ENCODE assay signal across 29 cellular contexts in the genomic region with DNA sequence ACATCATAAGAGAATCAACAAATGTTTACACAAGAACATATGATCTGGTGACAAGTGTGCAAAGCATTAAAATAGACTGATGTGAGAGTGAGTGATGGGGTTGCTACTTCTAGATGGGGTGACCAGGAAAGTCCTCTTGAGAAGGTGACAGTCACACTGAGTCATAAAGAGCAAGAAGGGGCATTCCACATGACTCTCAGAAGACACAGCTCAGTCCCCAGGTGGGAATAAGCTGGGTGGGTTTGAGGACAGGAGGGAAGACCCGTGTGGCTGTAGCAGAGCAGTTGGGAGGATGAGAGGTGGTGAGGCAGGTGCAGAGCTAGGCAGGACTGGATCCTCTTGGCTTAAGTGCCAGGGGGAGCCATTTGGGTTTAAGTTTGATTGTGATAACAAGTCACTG. TPM values are rescaled to one million over a fixed set of nuclear protein-coding genes. Genes with fewer than 3 reads are reported as not detected.
DNase-seq lines count a peak whose midpoint lies in the region; ATAC-seq, FAIRE-seq and TF ChIP-seq lines count a peak whose summit lies in the region.
"Had no signal": no experiment of that assay in that cellular context is flagged by ENCODE, and none has a peak within 500 bp of the region (broad histone marks: within the 10 kb centered on the region; RNA-seq: fewer than 3 reads in every experiment).

No MANE protein-coding gene starts in this region.

- no peak overlapping the region for H3K27ac Mint-ChIP-seq in activated naive CD8-positive, alpha-beta T cell treated with anti-CD3 and anti-CD28 coated beads, Interleukin-2, amount 50 U/mL, for 24 hours
- no peak overlapping the region for H3K27ac Mint-ChIP-seq in activated naive CD8-positive, alpha-beta T cell treated with anti-CD3 and anti-CD28 coated beads for 36 hours
- no peak overlapping the region for H3K27ac Mint-ChIP-seq in stimulated activated memory B cell treated with anti-CD40 and anti-IgM and Interleukin-4, amounts not matched to agents 10 μg/mL and 1 μg/mL and 100 μg/mL, for 72 hours
- H3K27ac Mint-ChIP-seq: activated naive CD4-positive, alpha-beta T cell treated with anti-CD3 and anti-CD28 coated beads, Interleukin-2, amount 10 ng/mL, durations not matched to agents 7 days and 5 days; activated T-cell treated with anti-CD3 and anti-CD28 coated beads, Interleukin-2, amount 50 U/mL, for 72 hours; H9; nephron had no signal

- H3K4me1 Mint-ChIP-seq in activated naive CD8-positive, alpha-beta T cell treated with anti-CD3 and anti-CD28 coated beads, Interleukin-2, amount 50 U/mL, for 24 hours: no peaks in the 10 kb centered on the region
- no peaks in the 10 kb centered on the region for H3K4me1 Mint-ChIP-seq in activated naive CD8-positive, alpha-beta T cell treated with anti-CD3 and anti-CD28 coated beads for 36 hours
- peaks cover 24% of the 10 kb centered on the region for H3K4me1 Mint-ChIP-seq in stimulated activated memory B cell treated with anti-CD40 and anti-IgM and Interleukin-4, amounts not matched to agents 10 μg/mL and 1 μg/mL and 100 μg/mL, for 72 hours
- H3K4me1 Mint-ChIP-seq: activated naive CD4-positive, alpha-beta T cell treated with anti-CD3 and anti-CD28 coated beads, Interleukin-2, amount 10 ng/mL, durations not matched to agents 7 days and 5 days; H9; nephron had no signal

- no peak for FAIRE-seq in frontal cortex (lab: Jason Lieb, UNC)
- FAIRE-seq: GM18507, kidney had no signal

- no peaks in the 10 kb centered on the region for H3K36me3 Mint-ChIP-seq in activated naive CD8-positive, alpha-beta T cell treated with anti-CD3 and anti-CD28 coated beads, Interleukin-2, amount 50 U/mL, for 24 hours (ENCODE audit: low read depth)
- no peaks in the 10 kb centered on the region for H3K36me3 Mint-ChIP-seq in activated naive CD8-positive, alpha-beta T cell treated with anti-CD3 and anti-CD28 coated beads for 36 hours
- no peaks in the 10 kb centered on the region for H3K36me3 Mint-ChIP-seq in stimulated activated memory B cell treated with anti-CD40 and anti-IgM and Interleukin-4, amounts not matched to agents 10 μg/mL and 1 μg/mL and 100 μg/mL, for 72 hours
- H3K36me3 Mint-ChIP-seq: activated naive CD4-positive, alpha-beta T cell treated with anti-CD3 and anti-CD28 coated beads, Interleukin-2, amount 10 ng/mL, durations not matched to agents 7 days and 5 days had no signal

- no peak overlapping the region for H3K4me3 Mint-ChIP-seq in activated naive CD8-positive, alpha-beta T cell treated with anti-CD3 and anti-CD28 coated beads, Interleukin-2, amount 50 U/mL, for 24 hours
- no peak overlapping the region for H3K4me3 Mint-ChIP-seq in activated naive CD8-positive, alpha-beta T cell treated with anti-CD3 and anti-CD28 coated beads for 36 hours
- no peak overlapping the region for H3K4me3 Mint-ChIP-seq in stimulated activated memory B cell treated with anti-CD40 and anti-IgM and Interleukin-4, amounts not matched to agents 10 μg/mL and 1 μg/mL and 100 μg/mL, for 72 hours
- H3K4me3 Mint-ChIP-seq: activated naive CD4-positive, alpha-beta T cell treated with anti-CD3 and anti-CD28 coated beads, Interleukin-2, amount 10 ng/mL, durations not matched to agents 7 days and 5 days; activated T-cell treated with anti-CD3 and anti-CD28 coated beads, Interleukin-2, amount 50 U/mL, for 72 hours; H9; nephron had no signal

- DNase-seq in activated naive CD8-positive, alpha-beta T cell treated with anti-CD3 and anti-CD28 coated beads, Interleukin-2, amount 50 U/mL, for 24 hours: no peak
- DNase-seq in activated naive CD8-positive, alpha-beta T cell treated with anti-CD3 and anti-CD28 coated beads for 36 hours: no peak
- DNase-seq in frontal cortex (ENCODE audit: low spot score in 2 of 2) (no peak), anterior cingulate cortex (lab: John Stamatoyannopoulos, UW) (no peak)
- DNase-seq: activated naive CD4-positive, alpha-beta T cell treated with anti-CD3 and anti-CD28 coated beads, Interleukin-2, amount 10 ng/mL, durations not matched to agents 7 days and 5 days; activated T-cell treated with anti-CD3 and anti-CD28 coated beads, Interleukin-2, amount 50 U/mL, for 72 hours; aorta; BE2C; colonic mucosa; effector CD8-positive, alpha-beta T cell; H9; kidney; midbrain; NCI-H1092; NCI-H187 treated with DMSO at 0.1 percent for 48 hours; Peyer's patch; SHP77 treated with DMSO at 0.1 percent for 48 hours; T-helper 9 cell; transverse colon had no signal

- no peaks in the 10 kb centered on the region for H3K9me3 Mint-ChIP-seq in activated naive CD8-positive, alpha-beta T cell treated with anti-CD3 and anti-CD28 coated beads, Interleukin-2, amount 50 U/mL, for 24 hours
- H3K9me3 Mint-ChIP-seq in activated naive CD8-positive, alpha-beta T cell treated with anti-CD3 and anti-CD28 coated beads for 36 hours: no peaks in the 10 kb centered on the region
- no peaks in the 10 kb centered on the region for H3K9me3 Mint-ChIP-seq in stimulated activated memory B cell treated with anti-CD40 and anti-IgM and Interleukin-4, amounts not matched to agents 10 μg/mL and 1 μg/mL and 100 μg/mL, for 72 hours
- H3K9me3 Mint-ChIP-seq: activated naive CD4-positive, alpha-beta T cell treated with anti-CD3 and anti-CD28 coated beads, Interleukin-2, amount 10 ng/mL, durations not matched to agents 7 days and 5 days; activated T-cell treated with anti-CD3 and anti-CD28 coated beads, Interleukin-2, amount 50 U/mL, for 72 hours; H9; nephron had no signal

- peak; percentile 54 for ATAC-seq in activated naive CD8-positive, alpha-beta T cell treated with anti-CD3 and anti-CD28 coated beads, Interleukin-2, amount 50 U/mL, for 24 hours
- ATAC-seq in GM19351 (IDR thresholded peaks at IDR 0.05; ENCODE audit: unreplicated experiment): peak; percentile 72
- peak; percentile 52 for ATAC-seq in HG02938 (IDR thresholded peaks at IDR 0.05; ENCODE audit: unreplicated experiment)
- peak; percentile 82 for ATAC-seq in stimulated activated memory B cell treated with anti-CD40 and anti-IgM and Interleukin-4, amounts not matched to agents 10 μg/mL and 1 μg/mL and 100 μg/mL, for 72 hours
- no peak for ATAC-seq in SK-N-SH treated with all-trans-retinoic acid at 6 μM for 48 hours
- ATAC-seq: activated T-cell treated with anti-CD3 and anti-CD28 coated beads, Interleukin-2, amount 50 U/mL, for 72 hours had no signal

- peaks cover 1% of the 10 kb centered on the region for H3K27me3 Mint-ChIP-seq in activated naive CD8-positive, alpha-beta T cell treated with anti-CD3 and anti-CD28 coated beads, Interleukin-2, amount 50 U/mL, for 24 hours
- H3K27me3 Mint-ChIP-seq in activated naive CD8-positive, alpha-beta T cell treated with anti-CD3 and anti-CD28 coated beads for 36 hours: peaks cover 17% of the 10 kb centered on the region
- peaks cover 6% of the 10 kb centered on the region for H3K27me3 Mint-ChIP-seq in stimulated activated memory B cell treated with anti-CD40 and anti-IgM and Interleukin-4, amounts not matched to agents 10 μg/mL and 1 μg/mL and 100 μg/mL, for 72 hours
- H3K27me3 Mint-ChIP-seq: activated naive CD4-positive, alpha-beta T cell treated with anti-CD3 and anti-CD28 coated beads, Interleukin-2, amount 10 ng/mL, durations not matched to agents 7 days and 5 days had no signal

TF ChIP-seq in SK-N-SH treated with all-trans-retinoic acid at 6 μM for 48 hours, 23 proteins besides CTCF, POLR2A, EP300 and RAD21 (continues in another document):
- TF ChIP-seq ARNTL (CRISPR knock-in tag; IDR thresholded peaks at IDR 0.05; ENCODE audit: borderline replicate concordance, low read depth): no peak
- TF ChIP-seq CSRNP3 (CRISPR knock-in tag; IDR thresholded peaks at IDR 0.05): no peak
- TF ChIP-seq ZFP30 (CRISPR knock-in tag; IDR thresholded peaks at IDR 0.05): no peak
- TF ChIP-seq BACH2 (CRISPR knock-in tag; IDR thresholded peaks at IDR 0.05; ENCODE audit: borderline replicate concordance): no peak
- TF ChIP-seq SNAI2 (CRISPR knock-in tag; IDR thresholded peaks at IDR 0.05): no peak
- TF ChIP-seq GLIS3 (CRISPR knock-in tag; IDR thresholded peaks at IDR 0.05): no peak
- TF ChIP-seq ZC3H10 (CRISPR knock-in tag; IDR thresholded peaks at IDR 0.05): no peak
- TF ChIP-seq CSDC2 (CRISPR knock-in tag; IDR thresholded peaks at IDR 0.05): no peak
- TF ChIP-seq TSHZ2 (CRISPR knock-in tag; IDR thresholded peaks at IDR 0.05): no peak
- no peak for TF ChIP-seq TOX (CRISPR knock-in tag; IDR thresholded peaks at IDR 0.05; ENCODE audit: borderline replicate concordance)

RNA-seq across cellular contexts. Expression of gene TNR, which starts 53.1 kb away (rescaled TPM):
- total RNA-seq in activated naive CD8-positive, alpha-beta T cell treated with anti-CD3 and anti-CD28 coated beads for 36 hours: not detected
- 31.8 TPM for total RNA-seq in frontal cortex
- total RNA-seq: activated T-cell treated with anti-CD3 and anti-CD28 coated beads, Interleukin-2, amount 50 U/mL, for 72 hours; G401; HT-29; osteocyte; renal cortical epithelial cell had no signal

Comparison
In these comparisons a context has a peak if more than half of its experiments do, and no peak if none do; other contexts are left out.
1. RNA of gene TNR, which starts 53.1 kb away (total RNA-seq): 31.8 TPM in frontal cortex (single experiment); not detected in activated naive CD8-positive, alpha-beta T cell treated with anti-CD3 and anti-CD28 coated beads for 36 hours; every median in the first group is over 10 times any median in the second.